In the genomic region with DNA sequence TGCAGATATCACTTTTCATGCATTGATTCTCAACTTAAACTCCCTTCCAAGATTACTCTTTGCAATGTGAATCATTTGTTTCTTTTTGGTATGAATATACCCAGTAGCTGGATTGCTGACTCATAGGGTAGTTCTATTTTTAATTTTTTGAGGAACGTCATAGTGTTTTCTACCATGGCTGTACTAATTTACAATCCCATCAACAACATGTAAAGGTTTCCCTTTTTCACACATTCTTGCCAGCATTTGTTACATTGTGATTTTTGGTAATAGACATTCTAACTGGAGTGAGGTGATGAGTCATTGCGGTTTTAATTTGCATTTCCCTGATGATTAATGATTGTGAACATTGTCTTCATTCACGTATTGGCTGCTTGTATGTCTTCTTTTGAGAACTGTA, we compare ENCODE assay signal across 14 cellular contexts.
DNase-seq lines count a peak whose midpoint lies in the region; ATAC-seq and TF ChIP-seq lines count a peak whose summit lies in the region.
"Had no signal": no experiment of that assay in that cellular context is flagged by ENCODE, and none has a peak within 500 bp of the region (broad histone marks: within the 10 kb centered on the region; RNA-seq: fewer than 3 reads in every experiment).

No MANE protein-coding gene starts in this region.

- peaks cover 9% of the 10 kb centered on the region for H3K4me1 Mint-ChIP-seq in activated naive CD8-positive, alpha-beta T cell treated with anti-CD3 and anti-CD28 coated beads, Interleukin-2, amount 50 U/mL, for 24 hours
- H3K4me1 Mint-ChIP-seq in activated naive CD8-positive, alpha-beta T cell treated with anti-CD3 and anti-CD28 coated beads for 36 hours, result peaks cover 2% of the 10 kb centered on the region
- H3K4me1 Mint-ChIP-seq in activated T-helper 17 cell treated with anti-CD3 and anti-CD28 coated beads, Interleukin-2, amount 50 U/mL, for 72 hours, result peaks cover 6% of the 10 kb centered on the region
- H3K4me1 Mint-ChIP-seq: CD14-positive monocyte had no signal

- no peaks in the 10 kb centered on the region for H3K9me3 ChIP-seq in upper lobe of right lung

- peak; percentile 43 for ATAC-seq in activated naive CD8-positive, alpha-beta T cell treated with anti-CD3 and anti-CD28 coated beads, Interleukin-2, amount 50 U/mL, for 24 hours
- ATAC-seq in activated T-helper 17 cell treated with anti-CD3 and anti-CD28 coated beads, Interleukin-2, amount 50 U/mL, for 72 hours (replicated peaks), result peak; percentile 88
- no peak for ATAC-seq in upper lobe of right lung

- H3K9me3 Mint-ChIP-seq in activated naive CD8-positive, alpha-beta T cell treated with anti-CD3 and anti-CD28 coated beads, Interleukin-2, amount 50 U/mL, for 24 hours, result no peaks in the 10 kb centered on the region
- H3K9me3 Mint-ChIP-seq in activated naive CD8-positive, alpha-beta T cell treated with anti-CD3 and anti-CD28 coated beads for 36 hours, result no peaks in the 10 kb centered on the region
- H3K9me3 Mint-ChIP-seq in activated T-helper 17 cell treated with anti-CD3 and anti-CD28 coated beads, Interleukin-2, amount 50 U/mL, for 72 hours, result peaks cover 3% of the 10 kb centered on the region

- no peak overlapping the region for H3K27ac Mint-ChIP-seq in activated naive CD8-positive, alpha-beta T cell treated with anti-CD3 and anti-CD28 coated beads, Interleukin-2, amount 50 U/mL, for 24 hours
- H3K27ac Mint-ChIP-seq in activated naive CD8-positive, alpha-beta T cell treated with anti-CD3 and anti-CD28 coated beads for 36 hours, result no peak overlapping the region
- H3K27ac Mint-ChIP-seq in activated T-helper 17 cell treated with anti-CD3 and anti-CD28 coated beads, Interleukin-2, amount 50 U/mL, for 72 hours, result peak overlapping the region; percentile 90
- H3K27ac Mint-ChIP-seq: CD14-positive monocyte had no signal

- no peak overlapping the region for H3K4me3 ChIP-seq in upper lobe of right lung

- H3K4me3 Mint-ChIP-seq in activated naive CD8-positive, alpha-beta T cell treated with anti-CD3 and anti-CD28 coated beads, Interleukin-2, amount 50 U/mL, for 24 hours, result no peak overlapping the region
- H3K4me3 Mint-ChIP-seq in activated naive CD8-positive, alpha-beta T cell treated with anti-CD3 and anti-CD28 coated beads for 36 hours, result no peak overlapping the region
- H3K4me3 Mint-ChIP-seq in activated T-helper 17 cell treated with anti-CD3 and anti-CD28 coated beads, Interleukin-2, amount 50 U/mL, for 72 hours, result peak overlapping the region; percentile 62
- H3K4me3 Mint-ChIP-seq: CD14-positive monocyte had no signal

- no peaks in the 10 kb centered on the region for H3K4me1 ChIP-seq in upper lobe of right lung

- in situ Hi-C loops in KBM-7 (cut with MboI; ENCODE audit: low pct_unique_long_range_greater_than_20kb, low sequenced_read_pairs), result no loop called here

- DNase-seq in activated naive CD8-positive, alpha-beta T cell treated with anti-CD3 and anti-CD28 coated beads, Interleukin-2, amount 50 U/mL, for 24 hours, result no peak
- DNase-seq in activated naive CD8-positive, alpha-beta T cell treated with anti-CD3 and anti-CD28 coated beads for 36 hours, result no peak
- DNase-seq in KBM-7 (peak; percentile 1), superior temporal gyrus (ENCODE audit: extremely low spot score) (peak; percentile 3), upper lobe of right lung (no peak), NCI-H2081 (lab: John Stamatoyannopoulos, UW) (no peak), DMS53 treated with DMSO at 0.1 percent for 48 hours (lab: John Stamatoyannopoulos, UW; ENCODE audit: unreplicated experiment) (no peak)
- DNase-seq: ACHN, AML-193, NCI-H1092, NCI-H2227 treated with DMSO at 0.1 percent for 48 hours, NCI-H524 treated with DMSO at 0.1 percent for 48 hours had no signal

- H3K36me3 Mint-ChIP-seq in activated naive CD8-positive, alpha-beta T cell treated with anti-CD3 and anti-CD28 coated beads, Interleukin-2, amount 50 U/mL, for 24 hours (ENCODE audit: low read depth), result no peaks in the 10 kb centered on the region
- H3K36me3 Mint-ChIP-seq in activated naive CD8-positive, alpha-beta T cell treated with anti-CD3 and anti-CD28 coated beads for 36 hours, result no peaks in the 10 kb centered on the region
- H3K36me3 Mint-ChIP-seq in activated T-helper 17 cell treated with anti-CD3 and anti-CD28 coated beads, Interleukin-2, amount 50 U/mL, for 72 hours (ENCODE audit: low read depth), result no peaks in the 10 kb centered on the region
- H3K36me3 Mint-ChIP-seq: CD14-positive monocyte had no signal

- peaks cover 3% of the 10 kb centered on the region for H3K27me3 Mint-ChIP-seq in activated naive CD8-positive, alpha-beta T cell treated with anti-CD3 and anti-CD28 coated beads, Interleukin-2, amount 50 U/mL, for 24 hours
- no peaks in the 10 kb centered on the region for H3K27me3 Mint-ChIP-seq in activated naive CD8-positive, alpha-beta T cell treated with anti-CD3 and anti-CD28 coated beads for 36 hours
- H3K27me3 Mint-ChIP-seq in activated T-helper 17 cell treated with anti-CD3 and anti-CD28 coated beads, Interleukin-2, amount 50 U/mL, for 72 hours, result no peaks in the 10 kb centered on the region

- no peak overlapping the region for H3K27ac ChIP-seq in upper lobe of right lung

- H3K36me3 ChIP-seq in upper lobe of right lung, result no peaks in the 10 kb centered on the region

- H3K27me3 ChIP-seq in upper lobe of right lung, result no peaks in the 10 kb centered on the region

- TF ChIP-seq CTCF in upper lobe of right lung (IDR thresholded peaks at IDR 0.05), result no peak

- intact Hi-C loops in upper lobe of right lung (cut with DNase I), result no loop called here

Comparison
In these comparisons a context has a peak if more than half of its experiments do, and no peak if none do; other contexts are left out.
1. DNase-seq: peak in KBM-7 (single experiment) and superior temporal gyrus (single experiment); none in activated naive CD8-positive, alpha-beta T cell treated with anti-CD3 and anti-CD28 coated beads, Interleukin-2, amount 50 U/mL, for 24 hours (single experiment), activated naive CD8-positive, alpha-beta T cell treated with anti-CD3 and anti-CD28 coated beads for 36 hours (single experiment), upper lobe of right lung (single experiment), NCI-H2081 (0 of 2) and DMS53 treated with DMSO at 0.1 percent for 48 hours (single experiment).